In genomic region chr4:2881431-2881830, GRCh38 we compare ENCODE assay signal across 16 cellular contexts. TPM values are rescaled to one million over a fixed set of nuclear protein-coding genes. Genes with fewer than 3 reads are reported as not detected.
DNase-seq lines count a peak whose midpoint lies in the region; ATAC-seq and TF ChIP-seq lines count a peak whose summit lies in the region.
"Had no signal": no experiment of that assay in that cellular context is flagged by ENCODE, and none has a peak within 500 bp of the region (broad histone marks: within the 10 kb centered on the region; RNA-seq: fewer than 3 reads in every experiment).

No MANE protein-coding gene starts in this region.

- no peak overlapping the region for H4K91ac ChIP-seq in H9 (ENCODE audit: insufficient read length, low read depth, low read length)

- no peaks in the 10 kb centered on the region for H3K27me3 ChIP-seq in H9 (ENCODE audit: insufficient read depth, low read length)
- no peaks in the 10 kb centered on the region for H3K27me3 ChIP-seq in dorsolateral prefrontal cortex
- no peaks in the 10 kb centered on the region for H3K27me3 ChIP-seq in stomach
- H3K27me3 ChIP-seq: BLaER1 treated with 17β-estradiol and CSF1 and Interleukin-3, amounts not matched to agents 10 nM and 100 nM had no signal

- H3K9me3 ChIP-seq in H9 (ENCODE audit: control insufficient read depth, low read depth, low read length) = no peaks in the 10 kb centered on the region
- H3K9me3 ChIP-seq in stomach = no peaks in the 10 kb centered on the region
- H3K9me3 ChIP-seq: BLaER1 treated with 17β-estradiol and CSF1 and Interleukin-3, amounts not matched to agents 10 nM and 100 nM had no signal

- no peak overlapping the region for H2BK12ac ChIP-seq in H9 (ENCODE audit: insufficient read length, low read depth, low read length)

- H3K4me2 ChIP-seq in H9 (ENCODE audit: insufficient read depth, insufficient read length, low read length) = no peak overlapping the region
- H3K4me2 ChIP-seq: BLaER1 treated with 17β-estradiol and CSF1 and Interleukin-3, amounts not matched to agents 10 nM and 100 nM; KMS-11 had no signal

- no peak overlapping the region for H3K4ac ChIP-seq in H9 (ENCODE audit: low read depth, low read length)

- TF ChIP-seq CTCF in H9 (conservative IDR thresholded peaks at IDR 0.05) (no peak), dorsolateral prefrontal cortex (IDR thresholded peaks at IDR 0.05 in 54 of 56, conservative IDR thresholded peaks at IDR 0.05 in 2 of 56; ENCODE audit: low read depth in 1 of 56, partially characterized antibody in 56 of 56) (no peak), stomach (IDR thresholded peaks at IDR 0.05) (no peak)

- peaks cover 3% of the 10 kb centered on the region; the same call in 1 of the 2 replicates for H3K4me1 ChIP-seq in H9 (ENCODE audit: insufficient read depth, low read length)
- peaks cover 0 to 39% (median 17%) of the 10 kb centered on the region in 4 donors for H3K4me1 ChIP-seq in stomach

- H4K8ac ChIP-seq in H9 (replicated peaks; ENCODE audit: insufficient read length, low read depth, low read length) = no peak overlapping the region

- no peak overlapping the region for H3K4me3 ChIP-seq in dorsolateral prefrontal cortex
- H3K4me3 ChIP-seq in stomach = no peak overlapping the region
- H3K4me3 ChIP-seq: BLaER1 treated with 17β-estradiol and CSF1 and Interleukin-3, amounts not matched to agents 10 nM and 100 nM had no signal

- no peak for TF ChIP-seq POLR2A in stomach (IDR thresholded peaks at IDR 0.05)

- no peak overlapping the region for H2AFZ ChIP-seq in H9 (ENCODE audit: low read length)

- no peak overlapping the region for H2BK20ac ChIP-seq in H9 (ENCODE audit: low read depth, low read length, poor library complexity, severe bottlenecking)

- H3K56ac ChIP-seq in H9 (ENCODE audit: insufficient read length, low read depth, low read length) = no peak overlapping the region

- no peak overlapping the region for H3K4me3 Mint-ChIP-seq in H9
- H3K4me3 Mint-ChIP-seq: CD8-positive, alpha-beta T cell had no signal

- no peaks in the 10 kb centered on the region for H3K9me3 Mint-ChIP-seq in H9
- H3K9me3 Mint-ChIP-seq: CD8-positive, alpha-beta T cell had no signal

- H3K79me1 ChIP-seq in H9 (ENCODE audit: insufficient read depth, low read depth, low read length, poor library complexity, severe bottlenecking) = no peaks in the 10 kb centered on the region

- ATAC-seq in SK-N-SH treated with all-trans-retinoic acid at 6 μM for 48 hours (peak; percentile 40), GM18870 (IDR thresholded peaks at IDR 0.05; ENCODE audit: unreplicated experiment) (no peak)
- ATAC-seq: CD8-positive, alpha-beta T cell had no signal

- no peaks in the 10 kb centered on the region for H3K79me2 ChIP-seq in H9 (ENCODE audit: insufficient read depth, low read length)

- H3K18ac ChIP-seq in H9 (ENCODE audit: insufficient read length, low read depth, low read length) = no peak overlapping the region

- no peak overlapping the region for H2BK120ac ChIP-seq in H9 (ENCODE audit: low read depth, low read length, poor library complexity, severe bottlenecking)

- no peak overlapping the region for H2BK15ac ChIP-seq in H9 (ENCODE audit: low read depth, low read length)

- no peak overlapping the region for H3K9ac ChIP-seq in H9 (ENCODE audit: extremely low read depth, insufficient read length, low read length)
- H3K9ac ChIP-seq: BLaER1 treated with 17β-estradiol and CSF1 and Interleukin-3, amounts not matched to agents 10 nM and 100 nM; KMS-11 had no signal

- no peak overlapping the region for H3K14ac ChIP-seq in H9 (ENCODE audit: insufficient read depth, low read length)

- intact Hi-C loops in dorsolateral prefrontal cortex (cut with DNase I) = no loop called here
- intact Hi-C loops in stomach (cut with DNase I; ENCODE audit: low total_unique reads) = no loop called here

- H3K27me3 Mint-ChIP-seq in H9 (ENCODE audit: low read depth) = no peaks in the 10 kb centered on the region

- peaks cover 33 to 55% (median 55%) of the 10 kb centered on the region in 3 experiments; a peak in 6 of 7 replicates for H3K36me3 Mint-ChIP-seq in H9 (ENCODE audit: insufficient read depth in 1 of 3, low read depth in 3 of 3)

- H3K23me2 ChIP-seq in H9 (ENCODE audit: insufficient read length, low read depth, low read length, poor library complexity, severe bottlenecking) = no peaks in the 10 kb centered on the region

- peaks cover 18% of the 10 kb centered on the region in 2 experiments for H3K4me1 Mint-ChIP-seq in H9

- H2AK5ac ChIP-seq in H9 (ENCODE audit: insufficient read length, low read length) = no peak overlapping the region

- no peak for DNase-seq in H9
- DNase-seq in dorsolateral prefrontal cortex = no peak
- DNase-seq in stomach = no peak
- DNase-seq in NCI-H128 (lab: John Stamatoyannopoulos, UW; ENCODE audit: unreplicated experiment) = no peak
- DNase-seq in ureter (ENCODE audit: low spot score) = no peak
- DNase-seq: CD8-positive, alpha-beta T cell; MV-4-11; NCI-H1417; NCI-H187; NCI-H345; NCI-H524 treated with DMSO at 0.1 percent for 48 hours; SHP77 had no signal

- H3K27ac ChIP-seq in H9 (ENCODE audit: insufficient read length, low read depth, low read length) (no peak overlapping the region), dorsolateral prefrontal cortex (peak overlapping the region in 52 of 59 donors; percentile 4 to 93 (median 56)), stomach (peak overlapping the region in 3 of 5 donors; percentile 11 to 13 (median 11))
- H3K27ac ChIP-seq: BLaER1 treated with 17β-estradiol and CSF1 and Interleukin-3, amounts not matched to agents 10 nM and 100 nM; KMS-11 had no signal

- H4K5ac ChIP-seq in H9 (ENCODE audit: insufficient read length, low read depth, low read length) = no peak overlapping the region

- no peaks in the 10 kb centered on the region for H4K20me1 ChIP-seq in H9 (ENCODE audit: control insufficient read depth, insufficient read depth, insufficient read length)

- no peak for TF ChIP-seq EP300 in stomach (IDR thresholded peaks at IDR 0.05)

- H3K27ac Mint-ChIP-seq in H9 = peak overlapping the region in 2 of 3 experiments; percentile 30 to 83; a peak in 1 of 7 replicates
- H3K27ac Mint-ChIP-seq: CD8-positive, alpha-beta T cell had no signal

- peaks cover 44 to 79% (median 78%) of the 10 kb centered on the region in 4 donors for H3K36me3 ChIP-seq in stomach

- no CpG with 5 or more reads among the region's 3 CpGs for WGBS in H9 (ENCODE audit: extremely low coverage, insufficient read length, low lambda C conversion rate)
- 46 to 64% (median 53%) methylated on average over 3 of the region's 3 CpGs for WGBS in stomach, 5 donors

- H3K23ac ChIP-seq in H9 (ENCODE audit: insufficient read length, low read depth, low read length) = no peak overlapping the region

- H2BK5ac ChIP-seq in H9 (ENCODE audit: insufficient read length, low read length) = no peak overlapping the region

- H3T11ph ChIP-seq in H9 (ENCODE audit: low read length) = no peak overlapping the region

TF ChIP-seq in SK-N-SH treated with all-trans-retinoic acid at 6 μM for 48 hours, 23 proteins besides CTCF, POLR2A, EP300 and RAD21 (continues in another document):
- TF ChIP-seq ZNF8 (CRISPR knock-in tag; IDR thresholded peaks at IDR 0.05) (no peak), CREB5 (CRISPR knock-in tag; IDR thresholded peaks at IDR 0.05; ENCODE audit: low read depth) (no peak), ZNF565 (CRISPR knock-in tag; conservative IDR thresholded peaks at IDR 0.05; ENCODE audit: low read depth) (no peak), ISL1 (CRISPR knock-in tag; IDR thresholded peaks at IDR 0.05) (no peak), ZC3H10 (CRISPR knock-in tag; IDR thresholded peaks at IDR 0.05) (no peak), ARNTL (CRISPR knock-in tag; IDR thresholded peaks at IDR 0.05; ENCODE audit: borderline replicate concordance, low read depth) (no peak), PPARA (CRISPR knock-in tag; IDR thresholded peaks at IDR 0.05; ENCODE audit: borderline replicate concordance) (no peak), CSDC2 (CRISPR knock-in tag; IDR thresholded peaks at IDR 0.05) (no peak)
- TF ChIP-seq, protein P1, sequence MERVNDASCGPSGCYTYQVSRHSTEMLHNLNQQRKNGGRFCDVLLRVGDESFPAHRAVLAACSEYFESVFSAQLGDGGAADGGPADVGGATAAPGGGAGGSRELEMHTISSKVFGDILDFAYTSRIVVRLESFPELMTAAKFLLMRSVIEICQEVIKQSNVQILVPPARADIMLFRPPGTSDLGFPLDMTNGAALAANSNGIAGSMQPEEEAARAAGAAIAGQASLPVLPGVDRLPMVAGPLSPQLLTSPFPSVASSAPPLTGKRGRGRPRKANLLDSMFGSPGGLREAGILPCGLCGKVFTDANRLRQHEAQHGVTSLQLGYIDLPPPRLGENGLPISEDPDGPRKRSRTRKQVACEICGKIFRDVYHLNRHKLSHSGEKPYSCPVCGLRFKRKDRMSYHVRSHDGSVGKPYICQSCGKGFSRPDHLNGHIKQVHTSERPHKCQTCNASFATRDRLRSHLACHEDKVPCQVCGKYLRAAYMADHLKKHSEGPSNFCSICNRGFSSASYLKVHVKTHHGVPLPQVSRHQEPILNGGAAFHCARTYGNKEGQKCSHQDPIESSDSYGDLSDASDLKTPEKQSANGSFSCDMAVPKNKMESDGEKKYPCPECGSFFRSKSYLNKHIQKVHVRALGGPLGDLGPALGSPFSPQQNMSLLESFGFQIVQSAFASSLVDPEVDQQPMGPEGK (CRISPR knock-in tag; IDR thresholded peaks at IDR 0.05; ENCODE audit: borderline replicate concordance) = no peak

RNA-seq across cellular contexts. Expression of gene ADD1, which starts 37.8 kb away (rescaled TPM):
- total RNA-seq in H9 (2021) (163 and 166 TPM in 2 replicates), dorsolateral prefrontal cortex (100 to 1,000 TPM; 448 to 781 (median 536) TPM), stomach (1,000 to 10,000 TPM in 1 of 5 donors, 100 to 1,000 TPM in 4; 162 to 1,174 (median 290) TPM), ureter (416 TPM)
- 100 to 1,000 TPM; 103 to 197 (median 127) TPM for polyA plus RNA-seq in stomach
